14 cellular contexts compared by ENCODE assay signal in genomic region chr7:25614415-25614814, GRCh38.
"Had no signal": no experiment of that assay in that cellular context is flagged by ENCODE, and none has a peak within 500 bp of the region (broad histone marks: within the 10 kb centered on the region; RNA-seq: fewer than 3 reads in every experiment).

No MANE protein-coding gene starts in this region.

- H3K4me1 Mint-ChIP-seq: endodermal cell, immature natural killer cell, neural crest cell had no signal

- H3K27ac ChIP-seq: body of pancreas, ovary, VCaP had no signal

- DNase-seq: activated CD8-positive, alpha-beta memory T cell treated with anti-CD3 and anti-CD28 coated beads, Interleukin-2, amount 50 U/mL, for 48 hours; activated CD8-positive, alpha-beta T cell treated with anti-CD3 and anti-CD28 coated beads, Interleukin-2, amount 10 ng/mL, durations not matched to agents 7 days and 5 days; activated naive CD4-positive, alpha-beta T cell; body of pancreas; endodermal cell; erythroblast; immature natural killer cell; ovary; stimulated activated CD4-positive, alpha-beta T cell treated with anti-CD3 and anti-CD28 coated beads, Interleukin-4, amount 100 ng/mL, for 24 hours; T-helper 9 cell had no signal

- H3K9me3 ChIP-seq: ovary had no signal

- H3K27me3 Mint-ChIP-seq: stimulated activated naive CD8-positive, alpha-beta T cell treated with anti-CD3 and anti-CD28 coated beads, Interleukin-15, Interleukin-2, amounts not matched to agents 100 ng/mL and 50 ng/mL, for 24 hours had no signal

- H3K27ac Mint-ChIP-seq: activated CD8-positive, alpha-beta T cell treated with anti-CD3 and anti-CD28 coated beads, Interleukin-2, amount 10 ng/mL, durations not matched to agents 7 days and 5 days; endodermal cell; immature natural killer cell; memory B cell; stimulated activated naive CD8-positive, alpha-beta T cell treated with anti-CD3 and anti-CD28 coated beads, Interleukin-15, Interleukin-2, amounts not matched to agents 100 ng/mL and 50 ng/mL, for 24 hours had no signal

- ATAC-seq: activated CD8-positive, alpha-beta T cell treated with anti-CD3 and anti-CD28 coated beads, Interleukin-2, amount 10 ng/mL, durations not matched to agents 7 days and 5 days; body of pancreas had no signal

- H3K36me3 ChIP-seq: ovary had no signal

- H3K36me3 Mint-ChIP-seq: immature natural killer cell had no signal

- H3K27me3 ChIP-seq: body of pancreas, ovary had no signal

- H3K4me3 Mint-ChIP-seq: activated CD8-positive, alpha-beta T cell treated with anti-CD3 and anti-CD28 coated beads, Interleukin-2, amount 10 ng/mL, durations not matched to agents 7 days and 5 days; endodermal cell; immature natural killer cell; memory B cell; neural crest cell; stimulated activated naive CD8-positive, alpha-beta T cell treated with anti-CD3 and anti-CD28 coated beads, Interleukin-15, Interleukin-2, amounts not matched to agents 100 ng/mL and 50 ng/mL, for 24 hours had no signal

- H3K4me3 ChIP-seq: body of pancreas, ovary had no signal
